ENCODE assay signal across 13 cellular contexts in the genomic region with DNA sequence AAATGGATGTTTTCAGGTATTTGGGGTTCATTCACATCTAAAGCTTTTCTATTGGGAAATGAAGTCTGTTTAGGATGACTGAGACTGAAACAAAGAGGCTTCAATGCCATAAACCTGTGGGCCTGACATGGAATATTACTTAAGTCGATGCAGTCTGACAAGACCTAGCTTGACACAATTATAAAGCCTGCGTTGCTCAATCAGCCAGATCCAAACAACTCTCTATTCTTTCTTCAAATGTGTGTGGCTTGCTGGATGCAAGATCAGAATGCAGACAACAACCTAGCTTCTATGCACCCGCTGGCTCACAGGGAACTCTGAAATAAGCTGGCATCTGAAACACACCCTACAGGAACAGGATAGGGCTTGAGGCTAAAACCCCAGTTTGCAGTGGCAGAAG. TPM values are rescaled to one million over a fixed set of nuclear protein-coding genes. Genes with fewer than 3 reads are reported as not detected.
A peak's percentile ranks its signal among the peaks of the same experiment; 100 is the strongest.
DNase-seq lines count a peak whose midpoint lies in the region; ATAC-seq, FAIRE-seq and TF ChIP-seq lines count a peak whose summit lies in the region.
"Had no signal": no experiment of that assay in that cellular context is flagged by ENCODE, and none has a peak within 500 bp of the region (broad histone marks: within the 10 kb centered on the region; RNA-seq: fewer than 3 reads in every experiment).

No MANE protein-coding gene starts in this region.

- H3K27ac Mint-ChIP-seq in chondrocyte (ENCODE audit: unreplicated experiment) (peak overlapping the region; percentile 99), natural killer cell (peak overlapping the region; percentile 99)

- TF ChIP-seq RAD21 in liver (IDR thresholded peaks at IDR 0.05) (no peak), HepG2 (CRISPR knock-in tag; IDR thresholded peaks at IDR 0.05) (no peak)

- no peak overlapping the region for H3K4me3 Mint-ChIP-seq in chondrocyte (ENCODE audit: unreplicated experiment)
- H3K4me3 Mint-ChIP-seq in natural killer cell = no peak overlapping the region

- intact Hi-C loops in HepG2 (cut with micrococcal nuclease; ENCODE audit: unreplicated experiment) = loop anchor here (5.0 kb wide), 1 partner anchor 64 kb away; no protein-coding TSS in a partner anchor
- intact Hi-C loops in natural killer cell (cut with micrococcal nuclease) = loop anchor here (2.0 kb wide), 1 partner anchor 27 kb away; no protein-coding TSS in a partner anchor
- intact Hi-C loops in A673 (cut with micrococcal nuclease; ENCODE audit: unreplicated experiment) = no loop called here

- H4K20me1 ChIP-seq in HepG2 (ENCODE audit: insufficient read depth, low read length) = no peaks in the 10 kb centered on the region; the same call in 1 of the 2 replicates

- FAIRE-seq in HepG2 (lab: Jason Lieb, UNC) (no peak), small intestine (lab: Jason Lieb, UNC) (no peak)
- FAIRE-seq: endometrium, islet of Langerhans had no signal

- ATAC-seq in HepG2 (no peak), natural killer cell (no peak), GM21737 (IDR thresholded peaks at IDR 0.05; ENCODE audit: unreplicated experiment) (no peak)

- H3K9ac ChIP-seq in liver (ENCODE audit: low read depth in 1 of 2, low read length in 2 of 2) (no peak overlapping the region), HepG2 (ENCODE audit: insufficient read depth, low read depth, low read length) (no peak overlapping the region)

- POLR2A ChIA-PET in HepG2 (lab: Yijun Ruan, JAX) (no interaction called here), A673 (lab: Charles Lee; ENCODE audit: low non-redundant PET) (no interaction called here)

- no peaks in the 10 kb centered on the region for H3K27me3 Mint-ChIP-seq in chondrocyte (ENCODE audit: low read depth)
- H3K27me3 Mint-ChIP-seq in natural killer cell (ENCODE audit: low read depth in 2 of 2) = no peaks in the 10 kb centered on the region
- H3K27me3 Mint-ChIP-seq: stimulated activated naive CD8-positive, alpha-beta T cell treated with anti-CD3 and anti-CD28 coated beads, Interleukin-15, amount 100 ng/mL, for 72 hours had no signal

- H3K27ac ChIP-seq in liver (ENCODE audit: low read depth in 1 of 2, low read length in 2 of 2) (peak overlapping the region; percentile 31 to 64), HepG2 (ENCODE audit: extremely low read length, insufficient read depth, low read length) (no peak overlapping the region), small intestine (ENCODE audit: low read depth in 1 of 2, low read length in 1 of 2) (peak overlapping the region in 1 of 2 donors; percentile 34), A673 (ENCODE audit: low read depth, low read length, poor library complexity, severe bottlenecking) (no peak overlapping the region)

- peaks cover 5 to 13% (median 7%) of the 10 kb centered on the region in 4 donors for H3K4me1 ChIP-seq in liver (ENCODE audit: control insufficient read depth in 4 of 4, insufficient read depth in 4 of 4, low read length in 3 of 4)
- no peaks in the 10 kb centered on the region for H3K4me1 ChIP-seq in HepG2 (ENCODE audit: insufficient read depth, low read length)
- H3K4me1 ChIP-seq in small intestine (ENCODE audit: control insufficient read depth in 2 of 2, insufficient read depth in 1 of 2, low read depth in 1 of 2, low read length in 1 of 2) = peaks cover 0 to 3% of the 10 kb centered on the region in 2 donors
- H3K4me1 ChIP-seq in A673 (ENCODE audit: insufficient read depth, low read length, poor library complexity, severe bottlenecking) = no peaks in the 10 kb centered on the region

- no peaks in the 10 kb centered on the region for H3K9me3 Mint-ChIP-seq in chondrocyte (ENCODE audit: low read depth)
- H3K9me3 Mint-ChIP-seq in natural killer cell = no peaks in the 10 kb centered on the region
- H3K9me3 Mint-ChIP-seq: activated T-cell treated with anti-CD3 and anti-CD28 coated beads, Interleukin-2, amount 50 U/mL, for 4 hours; stimulated activated naive CD8-positive, alpha-beta T cell treated with anti-CD3 and anti-CD28 coated beads, Interleukin-15, amount 100 ng/mL, for 72 hours had no signal

- no peak overlapping the region for H3K4me2 ChIP-seq in HepG2 (ENCODE audit: low read depth, low read length)

- CTCF ChIA-PET in HepG2 (lab: Yijun Ruan, JAX; ENCODE audit: low intra/inter-chr PET ratio, low total read pairs) = no interaction called here
- CTCF ChIA-PET in A673 (lab: Charles Lee) = no interaction called here

- in situ Hi-C loops in HepG2 (cut with HindIII; ENCODE audit: extremely low pct_ligation_motif_present, low pct_unique_long_range_greater_than_20kb) = no loop called here

- no peaks in the 10 kb centered on the region for H3K9me3 ChIP-seq in liver (ENCODE audit: control insufficient read depth in 4 of 4, low read length in 3 of 4)
- H3K9me3 ChIP-seq in HepG2 (ENCODE audit: low read length) = no peaks in the 10 kb centered on the region
- H3K9me3 ChIP-seq in small intestine (ENCODE audit: control insufficient read depth, low read depth) = no peaks in the 10 kb centered on the region
- H3K9me3 ChIP-seq in A673 (ENCODE audit: low read depth, low read length, poor library complexity, severe bottlenecking) = no peaks in the 10 kb centered on the region

- no peak for TF ChIP-seq EP300 in HepG2 (IDR thresholded peaks at IDR 0.05; ENCODE audit: low read depth in 2 of 2, low read length in 2 of 2)
- TF ChIP-seq EP300 in HepG2 (CRISPR knock-in tag; IDR thresholded peaks at IDR 0.05; ENCODE audit: borderline replicate concordance) = no peak

- no peak overlapping the region for H3K4me3 ChIP-seq in liver (ENCODE audit: low read depth in 1 of 3, low read length in 3 of 3)
- H3K4me3 ChIP-seq in HepG2 (replicated peaks in 1 of 3; ENCODE audit: insufficient read depth in 1 of 3, low read depth in 2 of 3, low read length in 3 of 3) = no peak overlapping the region
- no peak overlapping the region for H3K4me3 ChIP-seq in small intestine (ENCODE audit: low read depth in 1 of 2, low read length in 2 of 2)
- H3K4me3 ChIP-seq in A673 (ENCODE audit: low read depth, low read length, poor library complexity, severe bottlenecking) = no peak overlapping the region

- H3K27me3 ChIP-seq in liver (ENCODE audit: control insufficient read depth in 4 of 4, insufficient read depth in 4 of 4, low read length in 3 of 4) = no peaks in the 10 kb centered on the region
- no peaks in the 10 kb centered on the region for H3K27me3 ChIP-seq in HepG2 (ENCODE audit: control insufficient read depth in 1 of 2, insufficient read depth in 2 of 2, low read length in 2 of 2)
- no peaks in the 10 kb centered on the region for H3K27me3 ChIP-seq in small intestine (ENCODE audit: control insufficient read depth in 2 of 2, insufficient read depth in 2 of 2, low read length in 2 of 2)
- H3K27me3 ChIP-seq in A673 (replicated peaks; ENCODE audit: insufficient read depth, low read depth, low read length, poor library complexity) = no peaks in the 10 kb centered on the region

- H3K79me2 ChIP-seq in HepG2 (ENCODE audit: insufficient read depth, low read length) = no peaks in the 10 kb centered on the region

- peaks cover 45% of the 10 kb centered on the region for H3K4me1 Mint-ChIP-seq in chondrocyte (ENCODE audit: low read depth)
- peaks cover 34% of the 10 kb centered on the region in 2 donors for H3K4me1 Mint-ChIP-seq in natural killer cell

- peaks cover 5% of the 10 kb centered on the region for H3K36me3 Mint-ChIP-seq in chondrocyte (ENCODE audit: low read depth)
- peaks cover 8% of the 10 kb centered on the region for H3K36me3 Mint-ChIP-seq in natural killer cell

- H2AFZ ChIP-seq in HepG2 (ENCODE audit: low read length) = no peak overlapping the region

- TF ChIP-seq POLR2A in HepG2 (IDR thresholded peaks at IDR 0.05; ENCODE audit: insufficient read depth in 1 of 2, low read depth in 2 of 2, low read length in 2 of 2) = no peak

- DNase-seq in HepG2 (ENCODE audit: low spot score) (no peak), chondrocyte (ENCODE audit: low spot score) (no peak), natural killer cell (no peak), small intestine (no peak), A673 (ENCODE audit: low spot score) (no peak)
- no peak for DNase-seq in activated T-cell treated with anti-CD3 and anti-CD28 coated beads, Interleukin-2, amount 50 U/mL, for 48 hours
- DNase-seq: NCI-H2171 treated with DMSO at 0.1 percent for 48 hours had no signal

- peaks cover 17 to 37% (median 21%) of the 10 kb centered on the region in 4 donors for H3K36me3 ChIP-seq in liver (ENCODE audit: control insufficient read depth in 4 of 4, insufficient read depth in 3 of 4, low read depth in 1 of 4, low read length in 3 of 4)
- H3K36me3 ChIP-seq in HepG2 (replicated peaks in 1 of 2; ENCODE audit: control insufficient read depth in 1 of 2, insufficient read depth in 2 of 2, low read length in 2 of 2) = peaks cover 28 to 68% of the 10 kb centered on the region in 2 experiments
- H3K36me3 ChIP-seq in small intestine (ENCODE audit: control insufficient read depth in 2 of 2, insufficient read depth in 2 of 2, low read length in 2 of 2) = peaks cover 2 to 8% of the 10 kb centered on the region in 2 donors
- H3K36me3 ChIP-seq in A673 (ENCODE audit: insufficient read depth, low read length, poor library complexity, severe bottlenecking) = no peaks in the 10 kb centered on the region

- TF ChIP-seq CTCF in liver (IDR thresholded peaks at IDR 0.05; ENCODE audit: low read depth, low read length, missing input control) (no peak), HepG2 (CRISPR knock-in tag; IDR thresholded peaks at IDR 0.05) (no peak), chondrocyte (IDR thresholded peaks at IDR 0.05) (no peak), natural killer cell (IDR thresholded peaks at IDR 0.05) (no peak), A673 (conservative IDR thresholded peaks at IDR 0.05; ENCODE audit: low read depth, low read length) (no peak)

- 91% methylated on average over 3 of the region's 3 CpGs for WGBS in liver
- 95% methylated on average over 3 of the region's 3 CpGs for whole genome bisulfite sequencing in HepG2 (ENCODE audit: low lambda C conversion rate)
- 81 to 90% (median 88%) methylated on average over 3 of the region's 3 CpGs for WGBS in small intestine, 3 donors

- BruUV-seq in HepG2 (replicated peaks; lab: Mats Ljungman, UMichigan) (no TSS peak), A673 (replicated peaks; lab: Mats Ljungman, UMichigan) (no TSS peak)

RNA-seq across cellular contexts. Expression of a gene that starts 40.0 kb away (rescaled TPM):
- total RNA-seq in liver = 10 to 100 TPM; 24.0 to 28.0 TPM
- polyA plus RNA-seq in liver = 10 to 100 TPM; 15.9 to 20.0 TPM
- 24.3 and 36.7 TPM in 2 replicates for total RNA-seq in HepG2 (2016; rRNA removed; fragmentation: Illumina TruSeq; extraction: Trizol)
- 11.0 and 13.7 TPM in 2 replicates for total RNA-seq in HepG2 (2016; cell fraction: cytosol; rRNA removed; fragmentation: Illumina TruSeq; extraction: Trizol; ENCODE audit: low read depth)
- total RNA-seq in HepG2 (2016; cell fraction: insoluble cytoplasmic fraction; rRNA removed; fragmentation: Illumina TruSeq; extraction: Trizol) = 22.7 and 31.6 TPM in 2 replicates
- 39.1 and 40.3 TPM in 2 replicates for total RNA-seq in HepG2 (2016; cell fraction: membrane; rRNA removed; fragmentation: Illumina TruSeq; extraction: Trizol)
- 13.3 and 16.7 TPM in 2 replicates for total RNA-seq in HepG2 (2016; cell fraction: nucleus; rRNA removed; fragmentation: Illumina TruSeq; extraction: Trizol)
- 45.0 and 48.6 TPM in 2 replicates for polyA plus RNA-seq in HepG2 (2011; rRNA removed)
- polyA plus RNA-seq in HepG2 (2011; cell fraction: cytosol; rRNA removed) = 37.7 and 39.6 TPM in 2 replicates
- polyA plus RNA-seq in HepG2 (2011; cell fraction: nucleus; rRNA removed) = 15.8 and 19.4 TPM in 2 replicates
- 25.0 and 25.8 TPM in 2 replicates for polyA plus RNA-seq in HepG2 (2012)
- 11.2 and 16.3 TPM in 2 replicates for polyA plus RNA-seq in HepG2 (2016; cell fraction: cytosol; fragmentation: Illumina TruSeq; extraction: Trizol; ENCODE audit: low read depth)
- polyA plus RNA-seq in HepG2 (2016; cell fraction: insoluble cytoplasmic fraction; fragmentation: Illumina TruSeq; extraction: Trizol; ENCODE audit: low read depth) = 27.5 and 31.8 TPM in 2 replicates
- polyA plus RNA-seq in HepG2 (2016; cell fraction: membrane; fragmentation: Illumina TruSeq; extraction: Trizol; ENCODE audit: low read depth) = 21.0 and 25.2 TPM in 2 replicates
- 21.9 and 23.1 TPM in 2 replicates for polyA plus RNA-seq in HepG2 (2016; cell fraction: nucleus; fragmentation: Illumina TruSeq; extraction: Trizol; ENCODE audit: insufficient read depth, low read depth)
- polyA minus RNA-seq in HepG2 (2011; rRNA and poly(A)+ RNA removed; ENCODE audit: low replicate concordance) = 73.6 and 201 TPM in 2 replicates
- polyA minus RNA-seq in HepG2 (2011; cell fraction: cytosol; rRNA and poly(A)+ RNA removed) = 42.6 and 53.0 TPM in 2 replicates
- 26.3 and 29.8 TPM in 2 replicates for polyA minus RNA-seq in HepG2 (2011; cell fraction: nucleus; rRNA and poly(A)+ RNA removed)
- total RNA-seq in chondrocyte = 11.1 to 16.5 TPM (median 14.0 TPM) in 3 replicates
- 10 to 100 TPM; 50.0 to 86.6 (median 75.9) TPM for total RNA-seq in natural killer cell
- polyA plus RNA-seq in small intestine = 10 to 100 TPM in 2 of 3 donors, 1 to 10 TPM in 1; 10.0 to 18.5 (median 15.2) TPM
- total RNA-seq in A673 (2021) = 9.7 and 10.5 TPM in 2 replicates

RNA-seq across cellular contexts. Expression of a gene that starts 43.2 kb away (rescaled TPM):
- total RNA-seq in liver (10 to 100 TPM in 1 of 2 donors, 1 to 10 TPM in 1; 9.3 to 21.2 TPM), HepG2 (2016; rRNA removed; fragmentation: Illumina TruSeq; extraction: Trizol) (34.5 and 36.2 TPM in 2 replicates), chondrocyte (26.0 to 40.4 TPM (median 28.8 TPM) in 3 replicates), natural killer cell (10 to 100 TPM; 70.2 to 83.7 (median 72.0) TPM), A673 (2021) (23.0 and 29.2 TPM in 2 replicates)
- polyA plus RNA-seq in liver (1 to 10 TPM; 3.1 to 5.9 TPM), HepG2 (2011; rRNA removed) (23.7 and 34.4 TPM in 2 replicates), small intestine (10 to 100 TPM in 1 of 3 donors, 1 to 10 TPM in 2; 4.9 to 12.5 (median 7.4) TPM)
- total RNA-seq in HepG2 (2016; cell fraction: cytosol; rRNA removed; fragmentation: Illumina TruSeq; extraction: Trizol; ENCODE audit: low read depth) = 10.9 and 13.1 TPM in 2 replicates
- 31.5 and 37.3 TPM in 2 replicates for total RNA-seq in HepG2 (2016; cell fraction: insoluble cytoplasmic fraction; rRNA removed; fragmentation: Illumina TruSeq; extraction: Trizol)
- 11.5 and 12.7 TPM in 2 replicates for total RNA-seq in HepG2 (2016; cell fraction: membrane; rRNA removed; fragmentation: Illumina TruSeq; extraction: Trizol)
- total RNA-seq in HepG2 (2016; cell fraction: nucleus; rRNA removed; fragmentation: Illumina TruSeq; extraction: Trizol) = 48.1 and 52.8 TPM in 2 replicates
- 23.0 and 25.2 TPM in 2 replicates for polyA plus RNA-seq in HepG2 (2011; cell fraction: cytosol; rRNA removed)
- 59.1 and 70.4 TPM in 2 replicates for polyA plus RNA-seq in HepG2 (2011; cell fraction: nucleus; rRNA removed)
- polyA plus RNA-seq in HepG2 (2012) = 15.1 and 16.4 TPM in 2 replicates
- 1.9 and 3.1 TPM in 2 replicates for polyA plus RNA-seq in HepG2 (2016; cell fraction: cytosol; fragmentation: Illumina TruSeq; extraction: Trizol; ENCODE audit: low read depth)
- polyA plus RNA-seq in HepG2 (2016; cell fraction: insoluble cytoplasmic fraction; fragmentation: Illumina TruSeq; extraction: Trizol; ENCODE audit: low read depth) = 29.2 and 30.6 TPM in 2 replicates
- 4.0 and 4.9 TPM in 2 replicates for polyA plus RNA-seq in HepG2 (2016; cell fraction: membrane; fragmentation: Illumina TruSeq; extraction: Trizol; ENCODE audit: low read depth)
- polyA plus RNA-seq in HepG2 (2016; cell fraction: nucleus; fragmentation: Illumina TruSeq; extraction: Trizol; ENCODE audit: insufficient read depth, low read depth) = 33.0 and 38.6 TPM in 2 replicates
- polyA minus RNA-seq in HepG2 (2011; rRNA and poly(A)+ RNA removed; ENCODE audit: low replicate concordance) = 99.8 and 102 TPM in 2 replicates
- polyA minus RNA-seq in HepG2 (2011; cell fraction: cytosol; rRNA and poly(A)+ RNA removed) = 35.2 and 41.3 TPM in 2 replicates
- polyA minus RNA-seq in HepG2 (2011; cell fraction: nucleus; rRNA and poly(A)+ RNA removed) = 104 and 116 TPM in 2 replicates

Comparison
In these comparisons a context has a peak if more than half of its experiments do, and no peak if none do; other contexts are left out.
1. H3K27ac ChIP-seq: peak in liver (2 of 2); none in HepG2 (single experiment) and A673 (single experiment).